ENCODE assay signal across 12 cellular contexts in genomic region chr10:97711640-97712267, GRCh38. TPM values are rescaled to one million over a fixed set of nuclear protein-coding genes. Genes with fewer than 3 reads are reported as not detected.
A peak's percentile ranks its signal among the peaks of the same experiment; 100 is the strongest.
DNase-seq lines count a peak whose midpoint lies in the region; ATAC-seq and TF ChIP-seq lines count a peak whose summit lies in the region.
"Had no signal": no experiment of that assay in that cellular context is flagged by ENCODE, and none has a peak within 500 bp of the region (broad histone marks: within the 10 kb centered on the region; RNA-seq: fewer than 3 reads in every experiment).

No MANE protein-coding gene starts in this region.

- POLR2A ChIA-PET in activated naive CD8-positive, alpha-beta T cell treated with anti-CD3 and anti-CD28 coated beads, Interleukin-2, amount 10 ng/mL, durations not matched to agents 7 days and 5 days (lab: Charles Lee): no interaction called here

- peaks cover 41% of the 10 kb centered on the region for H3K27me3 Mint-ChIP-seq in activated naive CD8-positive, alpha-beta T cell treated with anti-CD3 and anti-CD28 coated beads, Interleukin-2, amount 10 ng/mL, durations not matched to agents 7 days and 5 days

- H3K36me3 ChIP-seq in right atrium auricular region (no peaks in the 10 kb centered on the region), heart left ventricle (peaks cover 0 to 8% (median 0%) of the 10 kb centered on the region in 9 donors), muscle layer of colon (ENCODE audit: insufficient read depth, low read length) (peaks cover 11% of the 10 kb centered on the region), uterus (no peaks in the 10 kb centered on the region)

- peak overlapping the region; percentile 38 for H3K4me3 Mint-ChIP-seq in activated naive CD8-positive, alpha-beta T cell treated with anti-CD3 and anti-CD28 coated beads, Interleukin-2, amount 10 ng/mL, durations not matched to agents 7 days and 5 days

- TF ChIP-seq POLR2A in heart left ventricle (IDR thresholded peaks at IDR 0.05) (no peak), uterus (IDR thresholded peaks at IDR 0.05) (no peak), erythroblast (IDR thresholded peaks at IDR 0.05; ENCODE audit: low read length) (no peak)

- H3K9me3 Mint-ChIP-seq in activated naive CD8-positive, alpha-beta T cell treated with anti-CD3 and anti-CD28 coated beads, Interleukin-2, amount 10 ng/mL, durations not matched to agents 7 days and 5 days: no peaks in the 10 kb centered on the region

- H3K36me3 Mint-ChIP-seq in activated naive CD8-positive, alpha-beta T cell treated with anti-CD3 and anti-CD28 coated beads, Interleukin-2, amount 10 ng/mL, durations not matched to agents 7 days and 5 days: no peaks in the 10 kb centered on the region

- TF ChIP-seq CTCF in right atrium auricular region (IDR thresholded peaks at IDR 0.05): no peak
- TF ChIP-seq CTCF in heart left ventricle (IDR thresholded peaks at IDR 0.05): no peak
- TF ChIP-seq CTCF in uterus (IDR thresholded peaks at IDR 0.05): no peak

- intact Hi-C loops in heart left ventricle (cut with DNase I) (loop anchor here in 1 of 10 donors (2.0 kb wide), 1 partner anchor 23 kb away; no protein-coding TSS in a partner anchor), uterus (cut with DNase I; ENCODE audit: low total_unique reads) (no loop called here)

- no peak for ATAC-seq in heart left ventricle
- ATAC-seq in activated naive CD8-positive, alpha-beta T cell treated with anti-CD3 and anti-CD28 coated beads, Interleukin-2, amount 10 ng/mL, durations not matched to agents 7 days and 5 days (ENCODE audit: low read depth): no peak
- ATAC-seq: Right ventricle myocardium inferior had no signal

- no peak for DNase-seq in right atrium auricular region (ENCODE audit: low spot score)
- DNase-seq in heart left ventricle: no peak
- DNase-seq in activated naive CD8-positive, alpha-beta T cell treated with anti-CD3 and anti-CD28 coated beads, Interleukin-2, amount 10 ng/mL, durations not matched to agents 7 days and 5 days: no peak
- DNase-seq in uterus: no peak
- no peak for DNase-seq in erythroblast (lab: John Stamatoyannopoulos, UW)
- DNase-seq in NK-92 (lab: John Stamatoyannopoulos, UW; ENCODE audit: unreplicated experiment): no peak
- DNase-seq in glomerular visceral epithelial cell (ENCODE audit: extremely low spot score): no peak
- DNase-seq: activated CD8-positive, alpha-beta memory T cell treated with anti-CD3 and anti-CD28 coated beads, Interleukin-2, amount 50 U/mL, for 48 hours; NCI-H2029 treated with DMSO at 0.1 percent for 48 hours; NCI-H774 had no signal

- no peaks in the 10 kb centered on the region for H3K27me3 ChIP-seq in right atrium auricular region
- no peaks in the 10 kb centered on the region for H3K27me3 ChIP-seq in heart left ventricle
- no peaks in the 10 kb centered on the region for H3K27me3 ChIP-seq in muscle layer of colon (ENCODE audit: control insufficient read depth in 1 of 2, insufficient read depth in 2 of 2, low read length in 2 of 2)
- no peaks in the 10 kb centered on the region for H3K27me3 ChIP-seq in uterus

- H3K27ac Mint-ChIP-seq in activated naive CD8-positive, alpha-beta T cell treated with anti-CD3 and anti-CD28 coated beads, Interleukin-2, amount 10 ng/mL, durations not matched to agents 7 days and 5 days: no peak overlapping the region

- H3K9me3 ChIP-seq in right atrium auricular region (no peaks in the 10 kb centered on the region), heart left ventricle (no peaks in the 10 kb centered on the region), muscle layer of colon (ENCODE audit: low read length) (no peaks in the 10 kb centered on the region), uterus (no peaks in the 10 kb centered on the region)

- H3K4me1 Mint-ChIP-seq in activated naive CD8-positive, alpha-beta T cell treated with anti-CD3 and anti-CD28 coated beads, Interleukin-2, amount 10 ng/mL, durations not matched to agents 7 days and 5 days: peaks cover 8% of the 10 kb centered on the region

- H3K27ac ChIP-seq in right atrium auricular region (peak overlapping the region; percentile 28 to 95), heart left ventricle (peak overlapping the region in 2 of 12 donors; percentile 13 to 98), muscle layer of colon (ENCODE audit: low read depth, low read length) (peak overlapping the region; percentile 32), uterus (peak overlapping the region; percentile 95 to 98)

- H3K9ac ChIP-seq in muscle layer of colon (ENCODE audit: low read length): no peak overlapping the region

- H3K4me1 ChIP-seq in right atrium auricular region (peaks cover 0 to 47% of the 10 kb centered on the region in 2 donors), heart left ventricle (peaks cover 0 to 48% (median 22%) of the 10 kb centered on the region in 12 donors), muscle layer of colon (ENCODE audit: insufficient read depth, low read length) (peaks cover 53% of the 10 kb centered on the region), uterus (peaks cover 5 to 7% of the 10 kb centered on the region in 2 donors)

- WGBS in heart left ventricle, 4 donors: 81 to 90% (median 84%) methylated on average over 7 of the region's 7 CpGs

- no peak overlapping the region for H3K4me3 ChIP-seq in right atrium auricular region
- no peak overlapping the region for H3K4me3 ChIP-seq in heart left ventricle
- H3K4me3 ChIP-seq in muscle layer of colon (ENCODE audit: low read depth in 1 of 2, low read length in 2 of 2): no peak overlapping the region
- H3K4me3 ChIP-seq in uterus: no peak overlapping the region

RNA-seq across cellular contexts. Expression of gene MARVELD1, which starts 1.8 kb away (rescaled TPM):
- total RNA-seq in right atrium auricular region (10 to 100 TPM in 1 of 2 donors, 1 to 10 TPM in 1; 8.5 to 26.5 TPM), heart left ventricle (10 to 100 TPM in 2 of 9 donors, 1 to 10 TPM in 7; 4.4 to 17.2 (median 6.8) TPM), uterus (100 to 1,000 TPM in 1 of 4 donors, 10 to 100 TPM in 3; 36.9 to 158 (median 59.4) TPM)
- 10 to 100 TPM in 1 of 2 donors, 1 to 10 TPM in 1; 3.0 to 10.1 TPM for polyA plus RNA-seq in heart left ventricle
- 1 to 10 TPM; 2.6 to 3.3 TPM for total RNA-seq in activated naive CD8-positive, alpha-beta T cell treated with anti-CD3 and anti-CD28 coated beads, Interleukin-2, amount 10 ng/mL, durations not matched to agents 7 days and 5 days

RNA-seq across cellular contexts. Expression of gene AVPI1, which starts 24.7 kb away (rescaled TPM):
- total RNA-seq in right atrium auricular region: 10 to 100 TPM; 10.5 to 23.7 TPM
- total RNA-seq in heart left ventricle: 10 to 100 TPM in 4 of 9 donors, 1 to 10 TPM in 5; 7.0 to 13.0 (median 9.9) TPM
- polyA plus RNA-seq in heart left ventricle: 10 to 100 TPM in 1 of 2 donors, 1 to 10 TPM in 1; 6.6 to 38.6 TPM
- 1 to 10 TPM; 2.4 to 2.9 TPM for total RNA-seq in activated naive CD8-positive, alpha-beta T cell treated with anti-CD3 and anti-CD28 coated beads, Interleukin-2, amount 10 ng/mL, durations not matched to agents 7 days and 5 days
- 10 to 100 TPM in 2 of 4 donors, 1 to 10 TPM in 1, under 1 TPM in 1; 0.51 to 15.1 (median 10.8) TPM for total RNA-seq in uterus

RNA-seq across cellular contexts. Expression of gene ZFYVE27, which starts 25.2 kb away (rescaled TPM):
- total RNA-seq in right atrium auricular region (10 to 100 TPM; 14.6 to 16.1 TPM), heart left ventricle (10 to 100 TPM in 8 of 9 donors, 1 to 10 TPM in 1; 7.3 to 16.1 (median 13.1) TPM), uterus (10 to 100 TPM in 3 of 4 donors, 1 to 10 TPM in 1; 2.8 to 32.3 (median 16.7) TPM)
- 10 to 100 TPM in 1 of 2 donors, 1 to 10 TPM in 1; 9.5 to 28.5 TPM for polyA plus RNA-seq in heart left ventricle
- 10 to 100 TPM; 36.9 to 43.4 TPM for total RNA-seq in activated naive CD8-positive, alpha-beta T cell treated with anti-CD3 and anti-CD28 coated beads, Interleukin-2, amount 10 ng/mL, durations not matched to agents 7 days and 5 days
